17 cellular contexts compared by ENCODE assay signal in genomic region chr4:7694256-7694775, GRCh38.
"Had no signal": no experiment of that assay in that cellular context is flagged by ENCODE, and none has a peak within 500 bp of the region (broad histone marks: within the 10 kb centered on the region; RNA-seq: fewer than 3 reads in every experiment).

No MANE protein-coding gene starts in this region.

- ATAC-seq: esophagus mucosa; heart right ventricle; left colon; mucosa of descending colon; naive thymus-derived CD8-positive, alpha-beta T cell; sciatic nerve; stimulated activated naive B cell treated with anti-CD40 and anti-IgM and Interleukin-4, amounts not matched to agents 10 μg/mL and 1 μg/mL and 100 μg/mL, for 72 hours had no signal

- DNase-seq: central memory CD4-positive, alpha-beta T cell; cortex of kidney; effector memory CD4-positive, alpha-beta T cell; heart right ventricle; hypothalamus; left colon; mammary epithelial cell; naive thymus-derived CD8-positive, alpha-beta T cell; stimulated activated CD4-positive, alpha-beta T cell treated with anti-CD3 and anti-CD28 coated beads, Interleukin-2, amount 100 ng/mL, for 24 hours; stimulated activated CD4-positive, alpha-beta T cell treated with anti-CD3 and anti-CD28 coated beads, Interleukin-4, amount 100 ng/mL, for 4 hours; stimulated activated naive B cell treated with anti-CD40 and anti-IgM and Interleukin-4, amounts not matched to agents 10 μg/mL and 1 μg/mL and 100 μg/mL, for 72 hours; stimulated activated naive CD8-positive, alpha-beta T cell treated with anti-CD3 and anti-CD28 coated beads, Interleukin-15, amount 100 ng/mL, for 72 hours; testis had no signal

- H3K9me3 Mint-ChIP-seq: naive thymus-derived CD8-positive, alpha-beta T cell; stimulated activated naive CD8-positive, alpha-beta T cell treated with anti-CD3 and anti-CD28 coated beads, Interleukin-15, amount 100 ng/mL, for 72 hours had no signal

- H3K4me3 Mint-ChIP-seq: naive thymus-derived CD8-positive, alpha-beta T cell; stimulated activated naive B cell treated with anti-CD40 and anti-IgM and Interleukin-4, amounts not matched to agents 10 μg/mL and 1 μg/mL and 100 μg/mL, for 72 hours; stimulated activated naive CD8-positive, alpha-beta T cell treated with anti-CD3 and anti-CD28 coated beads, Interleukin-15, amount 100 ng/mL, for 72 hours had no signal

- H3K27ac ChIP-seq: heart right ventricle, testis, tibial nerve had no signal

- H3K27ac Mint-ChIP-seq: naive thymus-derived CD8-positive, alpha-beta T cell; stimulated activated naive B cell treated with anti-CD40 and anti-IgM and Interleukin-4, amounts not matched to agents 10 μg/mL and 1 μg/mL and 100 μg/mL, for 72 hours; stimulated activated naive CD8-positive, alpha-beta T cell treated with anti-CD3 and anti-CD28 coated beads, Interleukin-15, amount 100 ng/mL, for 72 hours had no signal

- H3K36me3 ChIP-seq: heart right ventricle had no signal

- H3K36me3 Mint-ChIP-seq: naive thymus-derived CD8-positive, alpha-beta T cell; stimulated activated naive B cell treated with anti-CD40 and anti-IgM and Interleukin-4, amounts not matched to agents 10 μg/mL and 1 μg/mL and 100 μg/mL, for 72 hours had no signal

- H3K9me3 ChIP-seq: heart right ventricle, mucosa of descending colon, testis, tibial nerve had no signal

- H3K4me1 Mint-ChIP-seq: stimulated activated naive B cell treated with anti-CD40 and anti-IgM and Interleukin-4, amounts not matched to agents 10 μg/mL and 1 μg/mL and 100 μg/mL, for 72 hours; stimulated activated naive CD8-positive, alpha-beta T cell treated with anti-CD3 and anti-CD28 coated beads, Interleukin-15, amount 100 ng/mL, for 72 hours had no signal

- H3K4me3 ChIP-seq: heart right ventricle, mucosa of descending colon, testis, tibial nerve had no signal

- H3K27me3 ChIP-seq: testis, tibial nerve had no signal
